In genomic region chr3:42014949-42015533, GRCh38 we compare ENCODE assay signal across 8 cellular contexts. TPM values are rescaled to one million over a fixed set of nuclear protein-coding genes. Genes with fewer than 3 reads are reported as not detected.
DNase-seq lines count a peak whose midpoint lies in the region; ATAC-seq and FAIRE-seq lines count a peak whose summit lies in the region.

No MANE protein-coding gene starts in this region.

- WGBS in thymus, result 17% methylated on average over 11 of the region's 11 CpGs

- no peaks in the 10 kb centered on the region for H3K9me3 Mint-ChIP-seq in dendritic cell treated with granulocyte-macrophage colony-stimulating factor and Interleukin-4, amounts not matched to agents 40 ng/mL and 50 ng/mL, for 4 days

- H3K27ac Mint-ChIP-seq in dendritic cell treated with granulocyte-macrophage colony-stimulating factor and Interleukin-4, amounts not matched to agents 40 ng/mL and 50 ng/mL, for 4 days, result peak overlapping the region; percentile 100

- intact Hi-C loops in dendritic cell treated with granulocyte-macrophage colony-stimulating factor and Interleukin-4, amounts not matched to agents 40 ng/mL and 50 ng/mL, for 4 days (cut with micrococcal nuclease), result loop anchor here (1.0 to 5.0 kb wide), 2 partner anchors 10 to 82 kb away; no protein-coding TSS in a partner anchor

- H3K36me3 Mint-ChIP-seq in dendritic cell treated with granulocyte-macrophage colony-stimulating factor and Interleukin-4, amounts not matched to agents 40 ng/mL and 50 ng/mL, for 4 days (ENCODE audit: low read depth), result peaks cover 7% of the 10 kb centered on the region

- H3K4me1 ChIP-seq in thymus (ENCODE audit: control insufficient read depth, insufficient read depth, low read length), result peaks cover 7% of the 10 kb centered on the region

- no peaks in the 10 kb centered on the region for H3K9me3 ChIP-seq in thymus (ENCODE audit: control insufficient read depth)

- no peaks in the 10 kb centered on the region for H3K36me3 ChIP-seq in thymus (ENCODE audit: control insufficient read depth, insufficient read depth)

- peak overlapping the region; percentile 61 for H3K27ac ChIP-seq in thymus (ENCODE audit: low read depth)

- H3K4me3 Mint-ChIP-seq in dendritic cell treated with granulocyte-macrophage colony-stimulating factor and Interleukin-4, amounts not matched to agents 40 ng/mL and 50 ng/mL, for 4 days, result peak overlapping the region; percentile 84

- FAIRE-seq in RCC 7860 (lab: Jason Lieb, UNC), result no peak

- H3K27me3 ChIP-seq in thymus (ENCODE audit: control insufficient read depth, insufficient read depth), result no peaks in the 10 kb centered on the region

- H3K27me3 Mint-ChIP-seq in dendritic cell treated with granulocyte-macrophage colony-stimulating factor and Interleukin-4, amounts not matched to agents 40 ng/mL and 50 ng/mL, for 4 days, result no peaks in the 10 kb centered on the region

- H3K4me1 Mint-ChIP-seq in dendritic cell treated with granulocyte-macrophage colony-stimulating factor and Interleukin-4, amounts not matched to agents 40 ng/mL and 50 ng/mL, for 4 days (ENCODE audit: low read depth), result peaks cover 67% of the 10 kb centered on the region

- H3K4me3 ChIP-seq in thymus (ENCODE audit: low read length), result peak overlapping the region; percentile 94

- ATAC-seq in GM18907 (IDR thresholded peaks at IDR 0.05; ENCODE audit: unreplicated experiment) (peak; percentile 17), GM21717 (IDR thresholded peaks at IDR 0.05; ENCODE audit: unreplicated experiment) (no peak)

- DNase-seq in AG08396 (ENCODE audit: low spot score) (peak; percentile 44), RPMI7951 (ENCODE audit: low read depth) (peak; percentile 54), medulla oblongata (ENCODE audit: extremely low spot score) (peak; percentile 60), RCC 7860 (ENCODE audit: low spot score) (no peak)

RNA-seq across cellular contexts. Expression of gene ULK4, which starts 53.1 kb away (rescaled TPM):
- total RNA-seq in RPMI7951 (2014; rRNA removed; shearing (Covaris generic)), result 8.4 and 9.0 TPM in 2 replicates
- 3.4 TPM for polyA plus RNA-seq in thymus
